ENCODE assay signal across 18 cellular contexts in genomic region chr5:114883675-114884074, GRCh38.
"Had no signal": no experiment of that assay in that cellular context is flagged by ENCODE, and none has a peak within 500 bp of the region (broad histone marks: within the 10 kb centered on the region; RNA-seq: fewer than 3 reads in every experiment).

No MANE protein-coding gene starts in this region.

- H3K27ac Mint-ChIP-seq: dendritic cell treated with granulocyte-macrophage colony-stimulating factor and Interleukin-4, amounts not matched to agents 40 ng/mL and 50 ng/mL, for 4 days; mesothelial cell of epicardium had no signal

- H3K4me3 ChIP-seq: colonic mucosa, esophagus muscularis mucosa, gastrocnemius medialis, heart right ventricle, left lung, lower lobe of right lung, mucosa of descending colon had no signal

- H3K36me3 Mint-ChIP-seq: mesothelial cell of epicardium had no signal

- H3K4me3 Mint-ChIP-seq: dendritic cell treated with granulocyte-macrophage colony-stimulating factor and Interleukin-4, amounts not matched to agents 40 ng/mL and 50 ng/mL, for 4 days; mesothelial cell of epicardium had no signal

- H3K9me3 ChIP-seq: colonic mucosa, gastrocnemius medialis, lower lobe of right lung, mucosa of descending colon had no signal

- H3K27ac ChIP-seq: colonic mucosa, esophagus muscularis mucosa, foreskin keratinocyte, gastrocnemius medialis, heart right ventricle, left lung, lower lobe of right lung had no signal

- H3K27me3 ChIP-seq: colonic mucosa, esophagus muscularis mucosa, foreskin keratinocyte, gastrocnemius medialis, heart right ventricle, left lung had no signal

- DNase-seq: colonic mucosa; cortex of kidney; effector CD8-positive, alpha-beta T cell; foreskin keratinocyte; gastrocnemius medialis; glutamatergic neuron; head of caudate nucleus; heart right ventricle; hippocampal formation; left cardiac atrium; left lung; left ventricle myocardium superior; lower lobe of right lung; mesenchymal stem cell; mucosa of descending colon had no signal

- H3K36me3 ChIP-seq: colonic mucosa, esophagus muscularis mucosa, gastrocnemius medialis, heart right ventricle, left lung, lower lobe of right lung had no signal

- ATAC-seq: foreskin keratinocyte, gastrocnemius medialis, heart right ventricle, left cardiac atrium, left lung, left ventricle myocardium superior, lower lobe of right lung, mucosa of descending colon had no signal

- H3K4me1 Mint-ChIP-seq: mesothelial cell of epicardium had no signal

- H3K4me1 ChIP-seq: colonic mucosa, esophagus muscularis mucosa, foreskin keratinocyte, gastrocnemius medialis, heart right ventricle, left lung, lower lobe of right lung had no signal

- H3K27me3 Mint-ChIP-seq: dendritic cell treated with granulocyte-macrophage colony-stimulating factor and Interleukin-4, amounts not matched to agents 40 ng/mL and 50 ng/mL, for 4 days had no signal
